Comparison of ENCODE assay signal across 1 cellular context in genomic region chr2:230898016-230898415, GRCh38.
A peak's percentile ranks its signal among the peaks of the same experiment; 100 is the strongest.
TF ChIP-seq lines count a peak whose summit lies in the region.

No MANE protein-coding gene starts in this region.

TF ChIP-seq in K562, 482 proteins besides CTCF, POLR2A, EP300 and RAD21 (continued from another document):
- TF ChIP-seq E2F6 (IDR thresholded peaks at IDR 0.05; ENCODE audit: borderline replicate concordance in 1 of 2, extremely low read depth in 1 of 2, insufficient read depth in 1 of 2, insufficient read length in 1 of 2, low read depth in 1 of 2, low read length in 1 of 2, poor library complexity in 1 of 2, severe bottlenecking in 1 of 2) (peak in 1 of 2 experiments; percentile 20), TFAP4 (CRISPR knock-in tag; IDR thresholded peaks at IDR 0.05; ENCODE audit: borderline replicate concordance) (no peak), POLR2H (tag; IDR thresholded peaks at IDR 0.05; ENCODE audit: low read depth) (no peak), IRF2 (CRISPR knock-in tag; IDR thresholded peaks at IDR 0.05) (no peak), SAP30 (IDR thresholded peaks at IDR 0.05; ENCODE audit: borderline replicate concordance, insufficient read depth, low read depth, low read length, poor library complexity, severe bottlenecking) (no peak), CHD2 (IDR thresholded peaks at IDR 0.05; ENCODE audit: low read depth, low read length) (no peak), ZEB2 (IDR thresholded peaks at IDR 0.05) (no peak)
- TF ChIP-seq, protein P1, sequence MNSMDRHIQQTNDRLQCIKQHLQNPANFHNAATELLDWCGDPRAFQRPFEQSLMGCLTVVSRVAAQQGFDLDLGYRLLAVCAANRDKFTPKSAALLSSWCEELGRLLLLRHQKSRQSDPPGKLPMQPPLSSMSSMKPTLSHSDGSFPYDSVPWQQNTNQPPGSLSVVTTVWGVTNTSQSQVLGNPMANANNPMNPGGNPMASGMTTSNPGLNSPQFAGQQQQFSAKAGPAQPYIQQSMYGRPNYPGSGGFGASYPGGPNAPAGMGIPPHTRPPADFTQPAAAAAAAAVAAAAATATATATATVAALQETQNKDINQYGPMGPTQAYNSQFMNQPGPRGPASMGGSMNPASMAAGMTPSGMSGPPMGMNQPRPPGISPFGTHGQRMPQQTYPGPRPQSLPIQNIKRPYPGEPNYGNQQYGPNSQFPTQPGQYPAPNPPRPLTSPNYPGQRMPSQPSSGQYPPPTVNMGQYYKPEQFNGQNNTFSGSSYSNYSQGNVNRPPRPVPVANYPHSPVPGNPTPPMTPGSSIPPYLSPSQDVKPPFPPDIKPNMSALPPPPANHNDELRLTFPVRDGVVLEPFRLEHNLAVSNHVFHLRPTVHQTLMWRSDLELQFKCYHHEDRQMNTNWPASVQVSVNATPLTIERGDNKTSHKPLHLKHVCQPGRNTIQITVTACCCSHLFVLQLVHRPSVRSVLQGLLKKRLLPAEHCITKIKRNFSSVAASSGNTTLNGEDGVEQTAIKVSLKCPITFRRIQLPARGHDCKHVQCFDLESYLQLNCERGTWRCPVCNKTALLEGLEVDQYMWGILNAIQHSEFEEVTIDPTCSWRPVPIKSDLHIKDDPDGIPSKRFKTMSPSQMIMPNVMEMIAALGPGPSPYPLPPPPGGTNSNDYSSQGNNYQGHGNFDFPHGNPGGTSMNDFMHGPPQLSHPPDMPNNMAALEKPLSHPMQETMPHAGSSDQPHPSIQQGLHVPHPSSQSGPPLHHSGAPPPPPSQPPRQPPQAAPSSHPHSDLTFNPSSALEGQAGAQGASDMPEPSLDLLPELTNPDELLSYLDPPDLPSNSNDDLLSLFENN (IDR thresholded peaks at IDR 0.05; ENCODE audit: low read depth in 2 of 2, low read length in 2 of 2), result no peak
- TF ChIP-seq, protein P2, sequence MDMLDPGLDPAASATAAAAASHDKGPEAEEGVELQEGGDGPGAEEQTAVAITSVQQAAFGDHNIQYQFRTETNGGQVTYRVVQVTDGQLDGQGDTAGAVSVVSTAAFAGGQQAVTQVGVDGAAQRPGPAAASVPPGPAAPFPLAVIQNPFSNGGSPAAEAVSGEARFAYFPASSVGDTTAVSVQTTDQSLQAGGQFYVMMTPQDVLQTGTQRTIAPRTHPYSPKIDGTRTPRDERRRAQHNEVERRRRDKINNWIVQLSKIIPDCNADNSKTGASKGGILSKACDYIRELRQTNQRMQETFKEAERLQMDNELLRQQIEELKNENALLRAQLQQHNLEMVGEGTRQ (CRISPR knock-in tag; IDR thresholded peaks at IDR 0.05), result peak; percentile 58
